In genomic region chr19:44746946-44747738, GRCh38 we compare ENCODE assay signal across 8 cellular contexts. TPM values are rescaled to one million over a fixed set of nuclear protein-coding genes. Genes with fewer than 3 reads are reported as not detected.
DNase-seq lines count a peak whose midpoint lies in the region; ATAC-seq and TF ChIP-seq lines count a peak whose summit lies in the region.

No MANE protein-coding gene starts in this region.

- H3K4me3 ChIP-seq in A673 (ENCODE audit: low read depth, low read length, poor library complexity, severe bottlenecking) (peak overlapping the region; percentile 67), ovary (peak overlapping the region; percentile 64), tibial artery (peak overlapping the region; percentile 59 to 64)

- WGBS in ovary, 3 donors, result 4 to 7% (median 6%) methylated on average over 29 to 34 of the region's 34 CpGs

- CTCF ChIA-PET in A673 (lab: Charles Lee), result no interaction called here

- peak overlapping the region; percentile 92 for H3K27ac Mint-ChIP-seq in activated naive CD8-positive, alpha-beta T cell
- H3K27ac Mint-ChIP-seq in glutamatergic neuron (ENCODE audit: unreplicated experiment), result no peak overlapping the region

- H3K36me3 Mint-ChIP-seq in activated naive CD8-positive, alpha-beta T cell, result peaks cover 2% of the 10 kb centered on the region
- H3K36me3 Mint-ChIP-seq in glutamatergic neuron (ENCODE audit: unreplicated experiment), result no peaks in the 10 kb centered on the region

- H3K27me3 ChIP-seq in A673 (replicated peaks; ENCODE audit: insufficient read depth, low read depth, low read length, poor library complexity), result no peaks in the 10 kb centered on the region
- H3K27me3 ChIP-seq in ovary, result no peaks in the 10 kb centered on the region
- H3K27me3 ChIP-seq in tibial artery, result no peaks in the 10 kb centered on the region

- TF ChIP-seq POLR2A in GM18505 (IDR thresholded peaks at IDR 0.05; ENCODE audit: borderline replicate concordance, extremely low read depth, insufficient read depth, insufficient read length), result no peak
- TF ChIP-seq POLR2A in ovary (IDR thresholded peaks at IDR 0.05), result peak; percentile 13

- ATAC-seq in GM18505 (IDR thresholded peaks at IDR 0.05; ENCODE audit: unreplicated experiment) (peak; percentile 31), SK-N-SH treated with all-trans-retinoic acid at 6 μM for 48 hours (peak; percentile 85)

- intact Hi-C loops in A673 (cut with micrococcal nuclease; ENCODE audit: unreplicated experiment) (no loop called here), ovary (cut with DNase I) (no loop called here), tibial artery (cut with DNase I; ENCODE audit: low total_unique reads) (no loop called here)

- peak; percentile 91 for DNase-seq in A673 (ENCODE audit: low spot score)
- DNase-seq in HT-29 (ENCODE audit: low spot score), result peak; percentile 99
- DNase-seq in glutamatergic neuron, result peak; percentile 48
- peak; percentile 95 to 97 (median 95) for DNase-seq in ovary
- DNase-seq in tibial artery, result peak; percentile 96 to 98

- no peaks in the 10 kb centered on the region for H3K9me3 Mint-ChIP-seq in activated naive CD8-positive, alpha-beta T cell (ENCODE audit: low read depth)
- H3K9me3 Mint-ChIP-seq in glutamatergic neuron (ENCODE audit: unreplicated experiment), result peaks cover 3% of the 10 kb centered on the region

- peak overlapping the region; percentile 92 for H3K4me3 Mint-ChIP-seq in activated naive CD8-positive, alpha-beta T cell
- H3K4me3 Mint-ChIP-seq in glutamatergic neuron (ENCODE audit: unreplicated experiment), result peak overlapping the region; percentile 82

- TF ChIP-seq CTCF in A673 (conservative IDR thresholded peaks at IDR 0.05; ENCODE audit: low read depth, low read length) (no peak), glutamatergic neuron (IDR thresholded peaks at IDR 0.05; ENCODE audit: partially characterized antibody, unreplicated experiment) (no peak), ovary (IDR thresholded peaks at IDR 0.05) (no peak), tibial artery (IDR thresholded peaks at IDR 0.05) (no peak)

- H3K27me3 Mint-ChIP-seq in activated naive CD8-positive, alpha-beta T cell, result no peaks in the 10 kb centered on the region
- H3K27me3 Mint-ChIP-seq in glutamatergic neuron (ENCODE audit: unreplicated experiment), result peaks cover 24% of the 10 kb centered on the region

- POLR2A ChIA-PET in A673 (lab: Charles Lee; ENCODE audit: low non-redundant PET), result no interaction called here

- H3K4me1 ChIP-seq in A673 (ENCODE audit: insufficient read depth, low read length, poor library complexity, severe bottlenecking) (peaks cover 30% of the 10 kb centered on the region), ovary (ENCODE audit: insufficient read depth) (peaks cover 22% of the 10 kb centered on the region), tibial artery (peaks cover 0 to 73% (median 66%) of the 10 kb centered on the region in 4 donors)

- peak; percentile 87 for TF ChIP-seq EP300 in ovary (IDR thresholded peaks at IDR 0.05)

- no peaks in the 10 kb centered on the region for H3K36me3 ChIP-seq in A673 (ENCODE audit: insufficient read depth, low read length, poor library complexity, severe bottlenecking)
- no peaks in the 10 kb centered on the region for H3K36me3 ChIP-seq in ovary
- H3K36me3 ChIP-seq in tibial artery, result peaks cover 0 to 9% (median 0%) of the 10 kb centered on the region in 3 donors

- BruUV-seq in A673 (replicated peaks; lab: Mats Ljungman, UMichigan), result no TSS peak

- H3K27ac ChIP-seq in A673 (ENCODE audit: low read depth, low read length, poor library complexity, severe bottlenecking), result peak overlapping the region; percentile 74
- peak overlapping the region; percentile 83 to 85 for H3K27ac ChIP-seq in ovary
- peak overlapping the region; percentile 77 to 82 for H3K27ac ChIP-seq in tibial artery

- no peaks in the 10 kb centered on the region for H3K9me3 ChIP-seq in A673 (ENCODE audit: low read depth, low read length, poor library complexity, severe bottlenecking)
- no peaks in the 10 kb centered on the region for H3K9me3 ChIP-seq in ovary
- H3K9me3 ChIP-seq in tibial artery, result no peaks in the 10 kb centered on the region

- peaks cover 52% of the 10 kb centered on the region for H3K4me1 Mint-ChIP-seq in activated naive CD8-positive, alpha-beta T cell (ENCODE audit: low read depth)
- H3K4me1 Mint-ChIP-seq in glutamatergic neuron (ENCODE audit: low read depth, unreplicated experiment), result peaks cover 2% of the 10 kb centered on the region

TF ChIP-seq in SK-N-SH treated with all-trans-retinoic acid at 6 μM for 48 hours, 23 proteins besides CTCF, POLR2A, EP300 and RAD21:
- peak; percentile 75 for TF ChIP-seq ZNF70 (CRISPR knock-in tag; IDR thresholded peaks at IDR 0.05)
- TF ChIP-seq ARNTL (CRISPR knock-in tag; IDR thresholded peaks at IDR 0.05; ENCODE audit: borderline replicate concordance, low read depth), result no peak

RNA-seq across cellular contexts. Expression of gene BCL3, which starts 1.4 kb away (rescaled TPM):
- total RNA-seq in A673 (2021) (6.6 and 9.9 TPM in 2 replicates), glutamatergic neuron (ENCODE audit: unreplicated experiment) (2.4 TPM), ovary (100 to 1,000 TPM in 2 of 7 donors, 10 to 100 TPM in 5; 17.8 to 141 (median 50.7) TPM)
- 39.1 and 50.6 TPM in 2 replicates for total RNA-seq in HT-29 (2014; rRNA removed; shearing (Covaris generic))
- polyA plus RNA-seq in ovary, result 10 to 100 TPM in 1 of 2 donors, 1 to 10 TPM in 1; 3.2 to 43.4 TPM

RNA-seq across cellular contexts. Expression of gene CBLC, which starts 30.5 kb away (rescaled TPM):
- total RNA-seq in A673 (2021) (not detected in 2 replicates), glutamatergic neuron (ENCODE audit: unreplicated experiment) (not detected), ovary (10 to 100 TPM in 1 of 7 donors, 1 to 10 TPM in 3, under 1 TPM in 1, not detected in 2; 0.46 to 10.3 (median 2.2) TPM)
- 79.7 and 93.2 TPM in 2 replicates for total RNA-seq in HT-29 (2014; rRNA removed; shearing (Covaris generic))
- polyA plus RNA-seq in ovary, result under 1 TPM in 1 of 2 donors, not detected in 1; 0.08 TPM

RNA-seq across cellular contexts. Expression of gene CEACAM16, which starts 48.2 kb away (rescaled TPM):
- not detected in 2 replicates for total RNA-seq in A673 (2021)
- not detected in 2 replicates for total RNA-seq in HT-29 (2014; rRNA removed; shearing (Covaris generic))
- total RNA-seq in glutamatergic neuron (ENCODE audit: unreplicated experiment), result not detected
- total RNA-seq in ovary, result not detected
- not detected for polyA plus RNA-seq in ovary

Comparison
In these comparisons a context has a peak if more than half of its experiments do, and no peak if none do; other contexts are left out.
1. Peak in every context shown above with its lines: DNase-seq, ATAC-seq, H3K4me3 ChIP-seq and H3K27ac ChIP-seq.
2. DNase-seq: peak in every context shown above with its lines; median percentile 99 in HT-29; 97 in tibial artery; 95 in ovary; 91 in A673; 48 in glutamatergic neuron.